In the genomic region with DNA sequence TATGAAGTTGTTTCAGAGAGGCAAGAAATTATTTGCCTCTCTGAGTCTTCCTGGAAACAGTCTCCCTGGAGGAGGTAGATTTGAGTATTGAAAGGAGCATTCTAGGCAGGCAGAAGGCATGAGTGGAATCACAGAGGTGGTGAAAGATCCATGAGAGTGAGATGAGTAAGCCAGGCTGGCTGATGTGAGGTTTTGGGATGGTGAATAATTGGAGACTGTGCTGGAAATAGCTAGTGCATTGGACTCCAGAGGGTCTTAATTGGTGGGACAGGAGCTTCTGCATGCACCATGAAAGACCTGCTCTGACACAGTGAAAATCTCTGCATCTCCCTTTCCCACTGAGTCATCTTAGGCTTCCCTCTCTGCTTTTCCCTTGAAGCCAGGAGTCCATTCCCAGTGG, we compare ENCODE assay signal across 9 cellular contexts. TPM values are rescaled to one million over a fixed set of nuclear protein-coding genes. Genes with fewer than 3 reads are reported as not detected.
DNase-seq lines count a peak whose midpoint lies in the region; ATAC-seq and TF ChIP-seq lines count a peak whose summit lies in the region.
"Had no signal": no experiment of that assay in that cellular context is flagged by ENCODE, and none has a peak within 500 bp of the region (broad histone marks: within the 10 kb centered on the region; RNA-seq: fewer than 3 reads in every experiment).

No MANE protein-coding gene starts in this region.

- H3K79me2 ChIP-seq in mammary epithelial cell (ENCODE audit: insufficient read depth, low read length): no peaks in the 10 kb centered on the region

- dilution Hi-C loops in mammary epithelial cell (cut with HindIII; ENCODE audit: low sequenced_read_pairs): no loop called here

- no peak for TF ChIP-seq CTCF in CD14-positive monocyte (IDR thresholded peaks at IDR 0.05)
- no peak for TF ChIP-seq CTCF in mammary epithelial cell (conservative IDR thresholded peaks at IDR 0.05 in 1 of 2, IDR thresholded peaks at IDR 0.05 in 1 of 2; ENCODE audit: extremely low read depth in 1 of 2, insufficient read depth in 1 of 2, low read depth in 1 of 2, low read length in 2 of 2)

- H3K4me2 ChIP-seq in mammary epithelial cell (ENCODE audit: insufficient read depth, low read depth, low read length): peak overlapping the region; percentile 72

- H3K4me3 Mint-ChIP-seq in CD14-positive monocyte: no peak overlapping the region
- peak overlapping the region in 6 of 10 donors; percentile 24 to 66 (median 54) for H3K4me3 Mint-ChIP-seq in naive thymus-derived CD4-positive, alpha-beta T cell

- no peaks in the 10 kb centered on the region for H3K27me3 ChIP-seq in mammary epithelial cell (ENCODE audit: insufficient read depth, low read length)
- H3K27me3 ChIP-seq in naive thymus-derived CD4-positive, alpha-beta T cell (ENCODE audit: control insufficient read depth in 2 of 2, insufficient read depth in 2 of 2, low read length in 2 of 2): no peaks in the 10 kb centered on the region

- H3K9ac ChIP-seq in mammary epithelial cell (ENCODE audit: insufficient read depth, low read length): peak overlapping the region; percentile 42

- in situ Hi-C loops in mammary epithelial cell (cut with MboI; ENCODE audit: low sequenced_read_pairs in 2 of 2): no loop called here

- peaks cover 4 to 10% of the 10 kb centered on the region in 2 donors for H3K36me3 Mint-ChIP-seq in CD14-positive monocyte
- peaks cover 0 to 7% (median 0%) of the 10 kb centered on the region in 5 donors for H3K36me3 Mint-ChIP-seq in naive thymus-derived CD4-positive, alpha-beta T cell

- no peak for ATAC-seq in naive thymus-derived CD4-positive, alpha-beta T cell

- H3K27ac Mint-ChIP-seq in CD14-positive monocyte: peak overlapping the region in 5 of 7 donors; percentile 67 to 94 (median 86)
- H3K27ac Mint-ChIP-seq in naive thymus-derived CD4-positive, alpha-beta T cell: peak overlapping the region; percentile 1 to 92 (median 87)

- no TSS peak for BruUV-seq in mammary epithelial cell (replicated peaks; lab: Mats Ljungman, UMichigan)

- H2AFZ ChIP-seq in mammary epithelial cell (ENCODE audit: low read depth, low read length): no peak overlapping the region

- H3K4me1 Mint-ChIP-seq in CD14-positive monocyte: peaks cover 47% of the 10 kb centered on the region
- peaks cover 40 to 63% (median 45%) of the 10 kb centered on the region in 7 donors for H3K4me1 Mint-ChIP-seq in naive thymus-derived CD4-positive, alpha-beta T cell

- peaks cover 44% of the 10 kb centered on the region for H3K4me1 ChIP-seq in mammary epithelial cell (ENCODE audit: insufficient read depth, low read length)
- peaks cover 30 to 50% of the 10 kb centered on the region in 2 donors for H3K4me1 ChIP-seq in naive thymus-derived CD4-positive, alpha-beta T cell (ENCODE audit: control insufficient read depth in 2 of 2, insufficient read depth in 2 of 2, low read length in 2 of 2)

- no peaks in the 10 kb centered on the region for H3K9me3 Mint-ChIP-seq in CD14-positive monocyte
- H3K9me3 Mint-ChIP-seq in naive thymus-derived CD4-positive, alpha-beta T cell: peaks cover 0 to 17% (median 0%) of the 10 kb centered on the region in 11 donors

- H3K36me3 ChIP-seq in mammary epithelial cell (ENCODE audit: insufficient read depth, low read length): no peaks in the 10 kb centered on the region
- H3K36me3 ChIP-seq in naive thymus-derived CD4-positive, alpha-beta T cell (ENCODE audit: control insufficient read depth in 2 of 3, insufficient read depth in 3 of 3, low read length in 3 of 3): no peaks in the 10 kb centered on the region

- peaks cover 0 to 5% (median 1%) of the 10 kb centered on the region in 3 donors for H3K27me3 Mint-ChIP-seq in CD14-positive monocyte (ENCODE audit: low read depth in 3 of 3)
- peaks cover 0 to 3% (median 0%) of the 10 kb centered on the region in 5 donors for H3K27me3 Mint-ChIP-seq in naive thymus-derived CD4-positive, alpha-beta T cell

- no peaks in the 10 kb centered on the region for H3K9me3 ChIP-seq in mammary epithelial cell (replicated peaks; ENCODE audit: insufficient read depth, low read length)
- no peaks in the 10 kb centered on the region for H3K9me3 ChIP-seq in naive thymus-derived CD4-positive, alpha-beta T cell (ENCODE audit: control insufficient read depth in 2 of 3, low read length in 3 of 3)

- intact Hi-C loops in CD14-positive monocyte (cut with micrococcal nuclease): no loop called here
- intact Hi-C loops in mammary epithelial cell (cut with micrococcal nuclease): no loop called here
- intact Hi-C loops in naive thymus-derived CD4-positive, alpha-beta T cell (cut with micrococcal nuclease): no loop called here

- H3K4me3 ChIP-seq in mammary epithelial cell (replicated peaks in 1 of 3; ENCODE audit: insufficient read depth in 1 of 3, low read depth in 2 of 3, low read length in 3 of 3): no peak overlapping the region
- H3K4me3 ChIP-seq in naive thymus-derived CD4-positive, alpha-beta T cell (ENCODE audit: low read length): peak overlapping the region; percentile 4

- no peaks in the 10 kb centered on the region for H4K20me1 ChIP-seq in mammary epithelial cell (ENCODE audit: insufficient read depth, low read length)

- H3K27ac ChIP-seq in mammary epithelial cell (ENCODE audit: insufficient read depth, low read depth, low read length): peak overlapping the region; percentile 79
- H3K27ac ChIP-seq in naive thymus-derived CD4-positive, alpha-beta T cell (ENCODE audit: low read depth, low read length): no peak overlapping the region
- H3K27ac ChIP-seq: VCaP had no signal

- POLR2A ChIA-PET in naive thymus-derived CD4-positive, alpha-beta T cell (lab: Charles Lee): interaction anchor here (0.6 to 1.6 kb wide), 7 partner anchors 9 to 48 kb away, joined by 3 to 8 read pairs (median 3); no protein-coding TSS in a partner anchor

- no peak for DNase-seq in CD14-positive monocyte (ENCODE audit: low spot score)
- peak; percentile 89 for DNase-seq in LHCN-M2 (ENCODE audit: low read depth)
- DNase-seq in mammary epithelial cell: peak; percentile 84
- DNase-seq in naive thymus-derived CD4-positive, alpha-beta T cell: no peak
- DNase-seq in NCI-H524 treated with DMSO at 0.1 percent for 48 hours (lab: John Stamatoyannopoulos, UW): no peak
- no peak for DNase-seq in dermis blood vessel endothelial cell
- DNase-seq in SIG-M5 (lab: John Stamatoyannopoulos, UW): no peak
- no peak for DNase-seq in mesenteric fat pad (ENCODE audit: low spot score)

- CTCF ChIA-PET in mammary epithelial cell (lab: Charles Lee; ENCODE audit: low non-redundant PET): no interaction called here
- CTCF ChIA-PET in naive thymus-derived CD4-positive, alpha-beta T cell (lab: Charles Lee): interaction anchor here (0.9 to 1.4 kb wide), 3 partner anchors 8 to 229 kb away, joined by 3 read pairs; no protein-coding TSS in a partner anchor

RNA-seq across cellular contexts. Expression of gene CDC42EP3, which starts 46.3 kb away (rescaled TPM):
- polyA plus RNA-seq in CD14-positive monocyte: 100 to 1,000 TPM; 249 to 272 TPM
- 230 and 308 TPM in 2 replicates for total RNA-seq in LHCN-M2 (2014; rRNA removed)
- 222 TPM for polyA plus RNA-seq in LHCN-M2 (2012)
- total RNA-seq in mammary epithelial cell: 100 to 1,000 TPM in 1 of 2 donors, 10 to 100 TPM in 1; 96.7 to 276 TPM
- 84.4 TPM for polyA plus RNA-seq in mammary epithelial cell
- 192 TPM for polyA minus RNA-seq in mammary epithelial cell
- 10 to 100 TPM; 15.9 to 96.3 (median 17.7) TPM for total RNA-seq in naive thymus-derived CD4-positive, alpha-beta T cell
- polyA plus RNA-seq in naive thymus-derived CD4-positive, alpha-beta T cell: 10 to 100 TPM; 26.7 to 29.2 TPM
- 21.3 and 29.1 TPM in 2 replicates for total RNA-seq in dermis blood vessel endothelial cell
- total RNA-seq in mesenteric fat pad: 47.6 TPM

Comparison
In these comparisons a context has a peak if more than half of its experiments do, and no peak if none do; other contexts are left out.
1. DNase-seq: peak in LHCN-M2 (single experiment) and mammary epithelial cell (single experiment); none in CD14-positive monocyte (single experiment), naive thymus-derived CD4-positive, alpha-beta T cell (0 of 9), NCI-H524 treated with DMSO at 0.1 percent for 48 hours (single experiment), dermis blood vessel endothelial cell (single experiment), SIG-M5 (single experiment) and mesenteric fat pad (single experiment).
2. H3K4me3 Mint-ChIP-seq: peak in naive thymus-derived CD4-positive, alpha-beta T cell (6 of 10); none in CD14-positive monocyte (0 of 2).